ENCODE assay signal across 22 cellular contexts in genomic region chr3:9838856-9839255, GRCh38. TPM values are rescaled to one million over a fixed set of nuclear protein-coding genes. Genes with fewer than 3 reads are reported as not detected.
A peak's percentile ranks its signal among the peaks of the same experiment; 100 is the strongest.
DNase-seq lines count a peak whose midpoint lies in the region; ATAC-seq, FAIRE-seq and TF ChIP-seq lines count a peak whose summit lies in the region.
"Had no signal": no experiment of that assay in that cellular context is flagged by ENCODE, and none has a peak within 500 bp of the region (broad histone marks: within the 10 kb centered on the region; RNA-seq: fewer than 3 reads in every experiment).

No MANE protein-coding gene starts in this region.

- no peak for TF ChIP-seq RAD21 in K562 (CRISPR knock-in tag; conservative IDR thresholded peaks at IDR 0.05 in 1 of 2, IDR thresholded peaks at IDR 0.05 in 1 of 2)

- no peak for TF ChIP-seq POLR2A in K562 (conservative IDR thresholded peaks at IDR 0.05)
- TF ChIP-seq POLR2A in sigmoid colon (IDR thresholded peaks at IDR 0.05): no peak

- no peak overlapping the region for H4K91ac ChIP-seq in neuronal stem cell (ENCODE audit: low read depth, low read length, poor library complexity)

- H2BK5ac ChIP-seq in neuronal stem cell (ENCODE audit: low read length): no peak overlapping the region

- TF ChIP-seq CTCF in K562 (IDR thresholded peaks at IDR 0.05 in 2 of 3, conservative IDR thresholded peaks at IDR 0.05 in 1 of 3; ENCODE audit: insufficient read depth in 2 of 3, low read depth in 1 of 3, low read length in 3 of 3) (no peak), sigmoid colon (IDR thresholded peaks at IDR 0.05) (no peak)

- H3K36me3 ChIP-seq in K562 (ENCODE audit: control insufficient read depth, insufficient read depth, low read length): peaks cover 73% of the 10 kb centered on the region
- H3K36me3 ChIP-seq in neuronal stem cell (replicated peaks in 1 of 2; ENCODE audit: control insufficient read depth in 2 of 2, insufficient read depth in 2 of 2, low read length in 2 of 2): peaks cover 45 to 71% of the 10 kb centered on the region in 2 donors
- H3K36me3 ChIP-seq in sigmoid colon: peaks cover 6 to 73% (median 22%) of the 10 kb centered on the region in 4 donors

- H3K4me2 ChIP-seq in K562 (ENCODE audit: insufficient read depth, low read length): no peak overlapping the region
- no peak overlapping the region for H3K4me2 ChIP-seq in neuronal stem cell (ENCODE audit: insufficient read depth, low read length, poor library complexity, severe bottlenecking)

- no peak for TF ChIP-seq EP300 in K562 (IDR thresholded peaks at IDR 0.05; ENCODE audit: low read length)
- TF ChIP-seq EP300 in sigmoid colon (IDR thresholded peaks at IDR 0.05): no peak

- H3K27ac ChIP-seq in K562 (ENCODE audit: extremely low read depth, low read depth, low read length): no peak overlapping the region
- H3K27ac ChIP-seq in neuronal stem cell (replicated peaks; ENCODE audit: low read length): no peak overlapping the region
- no peak overlapping the region for H3K27ac ChIP-seq in sigmoid colon

- H3K14ac ChIP-seq in neuronal stem cell (ENCODE audit: low read length): no peak overlapping the region

- no peak overlapping the region for H2BK15ac ChIP-seq in neuronal stem cell (ENCODE audit: low read length)

- no peak overlapping the region for H3K9ac ChIP-seq in K562 (ENCODE audit: insufficient read depth in 1 of 2, low read depth in 2 of 2, low read length in 2 of 2)
- H3K9ac ChIP-seq in neuronal stem cell (ENCODE audit: low read depth, low read length, poor library complexity): no peak overlapping the region

- no peak for FAIRE-seq in K562 (lab: Jason Lieb, UNC)
- FAIRE-seq: D721Med, G401.6, GM12892, H1, HepG2, HTR-8/SVneo had no signal

- CTCF ChIA-PET in K562 (lab: Yijun Ruan, JAX; ENCODE audit: low intra/inter-chr PET ratio): no interaction called here

- H3K4me1 ChIP-seq in K562 (replicated peaks in 1 of 2; ENCODE audit: control insufficient read depth in 2 of 2, insufficient read depth in 2 of 2, low read length in 2 of 2) (peaks cover 4 to 20% of the 10 kb centered on the region in 2 experiments; a peak in 2 of 5 replicates), neuronal stem cell (ENCODE audit: control insufficient read depth in 2 of 2, insufficient read depth in 1 of 2, low read depth in 1 of 2, low read length in 2 of 2) (peaks cover 2% of the 10 kb centered on the region in 2 donors), sigmoid colon (peaks cover 0 to 15% (median 10%) of the 10 kb centered on the region in 4 donors)
- H3K4me1 ChIP-seq: HAP-1 had no signal

- no peak overlapping the region for H2BK120ac ChIP-seq in neuronal stem cell (ENCODE audit: low read depth, low read length)

- peaks cover 2% of the 10 kb centered on the region for H3K79me1 ChIP-seq in neuronal stem cell (ENCODE audit: low read depth, low read length)

- ATAC-seq in left ventricle myocardium superior (no peak), K562 (no peak)
- ATAC-seq: CD8-positive, alpha-beta T cell; HepG2 had no signal

- no peak overlapping the region for H3K18ac ChIP-seq in neuronal stem cell (ENCODE audit: low read length)

- no peak overlapping the region for H2BK12ac ChIP-seq in neuronal stem cell (ENCODE audit: low read length)

- POLR2A ChIA-PET in K562 (lab: Yijun Ruan, JAX): interaction anchor here (0.5 to 2.7 kb wide), 5 partner anchors 8 to 512 kb away, joined by 3 to 6 read pairs (median 3); partner anchors contain the start of genes ARPC4 and TADA3

- H2AK5ac ChIP-seq in neuronal stem cell (ENCODE audit: low read depth, low read length): no peak overlapping the region

- peaks cover 15% of the 10 kb centered on the region for H3K79me2 ChIP-seq in K562 (ENCODE audit: control insufficient read depth, insufficient read depth, low read length)

- BruUV-seq in K562 (replicated peaks; lab: Mats Ljungman, UMichigan): no TSS peak

- in situ Hi-C loops in K562 (cut with MboI): loop anchor here (25.0 kb wide), 1 partner anchor 898 kb away; no protein-coding TSS in a partner anchor

- H3K4me3 ChIP-seq in K562 (no peak overlapping the region), neuronal stem cell (ENCODE audit: low read length in 2 of 2) (no peak overlapping the region), sigmoid colon (no peak overlapping the region)
- H3K4me3 ChIP-seq: HAP-1 had no signal

- 81% methylated on average over 4 of the region's 4 CpGs for WGBS in K562 (ENCODE audit: insufficient coverage, low coverage, missing lambda C conversion rate)
- WGBS in neuronal stem cell (ENCODE audit: extremely low coverage in 2 of 2, insufficient read length in 2 of 2, insufficient replicate concordance in 1 of 2), 2 donors: no CpG with 5 or more reads among the region's 4 CpGs
- 83 to 89% methylated on average over 4 of the region's 4 CpGs for WGBS in sigmoid colon, 2 donors

- peaks cover 4% of the 10 kb centered on the region; the same call in 1 of the 2 replicates for H4K20me1 ChIP-seq in K562 (replicated peaks; ENCODE audit: control insufficient read depth, insufficient read depth, low read length)

- peak; percentile 14 for DNase-seq in left ventricle myocardium superior
- DNase-seq in cardiac septum (ENCODE audit: low spot score): no peak
- no peak for DNase-seq in K562 (ENCODE audit: extremely low read depth in 1 of 4, low spot score in 3 of 4)
- no peak for DNase-seq in neuronal stem cell (ENCODE audit: low spot score)
- no peak for DNase-seq in NCI-H69 (lab: John Stamatoyannopoulos, UW)
- no peak for DNase-seq in activated gamma-delta T cell (lab: John Stamatoyannopoulos, UW)
- no peak for DNase-seq in sigmoid colon
- DNase-seq: ACHN; CD8-positive, alpha-beta T cell; COR-L47; DMS153; DMS79 treated with DMSO at 0.1 percent for 48 hours; EL had no signal

- no peak overlapping the region for H2AFZ ChIP-seq in K562 (ENCODE audit: low read depth, low read length)
- H2AFZ ChIP-seq in neuronal stem cell (ENCODE audit: low read length): no peak overlapping the region

- H3K9me3 ChIP-seq in K562 (replicated peaks; ENCODE audit: control insufficient read depth, insufficient read depth, low read depth, low read length) (no peaks in the 10 kb centered on the region), neuronal stem cell (replicated peaks in 1 of 2; ENCODE audit: control insufficient read depth in 2 of 2, insufficient read depth in 1 of 2, low read depth in 1 of 2, low read length in 2 of 2) (no peaks in the 10 kb centered on the region), sigmoid colon (no peaks in the 10 kb centered on the region)
- H3K9me3 ChIP-seq: HAP-1 had no signal

- no peak overlapping the region for H3K4ac ChIP-seq in neuronal stem cell (ENCODE audit: low read length)

- H4K8ac ChIP-seq in neuronal stem cell (ENCODE audit: low read depth, low read length): no peak overlapping the region

- H3K9me1 ChIP-seq in K562 (ENCODE audit: control insufficient read depth, insufficient read depth, low read length): no peaks in the 10 kb centered on the region

- peak overlapping the region; percentile 8 for H3K23ac ChIP-seq in neuronal stem cell (ENCODE audit: low read depth, low read length, poor library complexity)

- intact Hi-C loops in left ventricle myocardium superior (cut with micrococcal nuclease) (no loop called here), cardiac septum (cut with DNase I) (no loop called here), K562 (cut with micrococcal nuclease) (no loop called here), sigmoid colon (cut with DNase I) (no loop called here)

- H3K27me3 ChIP-seq in K562 (ENCODE audit: control insufficient read depth in 2 of 2, insufficient read depth in 2 of 2, low read length in 2 of 2): no peaks in the 10 kb centered on the region
- no peaks in the 10 kb centered on the region for H3K27me3 ChIP-seq in neuronal stem cell (ENCODE audit: control insufficient read depth in 3 of 3, insufficient read depth in 3 of 3, low read depth in 1 of 3, low read length in 3 of 3)
- H3K27me3 ChIP-seq in sigmoid colon: no peaks in the 10 kb centered on the region

RNA-seq across cellular contexts. Expression of gene RPUSD3, which starts 5.0 kb away (rescaled TPM):
- total RNA-seq in left ventricle myocardium superior (37.9 TPM), cardiac septum (28.3 TPM), K562 (2014; rRNA removed) (73.0 and 90.5 TPM in 2 replicates), K562 (2014; rRNA removed; fragmentation: Illumina TruSeq; extraction: Trizol) (44.3 and 55.8 TPM in 2 replicates), K562 (2015; rRNA removed; fragmentation: Illumina TruSeq; extraction: Trizol) (51.5 and 59.3 TPM in 2 replicates), K562 (2021) (99.0 and 100 TPM in 2 replicates), sigmoid colon (10 to 100 TPM; 42.6 to 54.7 (median 47.6) TPM)
- 79.3 and 118 TPM in 2 replicates for total RNA-seq in K562 (2011; cell fraction: chromatin; rRNA removed; ENCODE audit: low replicate concordance)
- total RNA-seq in K562 (2011; cell fraction: nucleolus; rRNA removed): 76.7 and 80.0 TPM in 2 replicates
- total RNA-seq in K562 (2011; cell fraction: nucleoplasm; rRNA removed): 76.9 and 87.5 TPM in 2 replicates
- polyA plus RNA-seq in K562 (2011; rRNA removed) (56.1 and 104 TPM in 2 replicates), K562 (2014; fragmentation: Illumina TruSeq; extraction: Trizol) (98.2 and 119 TPM in 2 replicates), K562 (2014; fragmentation: Nextera tagmentation; extraction: Ambion mirVana) (10 to 100 TPM; 13.8 to 26.4 TPM), K562 (2014; rRNA removed) (66.6 and 76.8 TPM in 2 replicates), sigmoid colon (10 to 100 TPM; 22.0 to 37.1 (median 23.4) TPM)
- polyA plus RNA-seq in K562 (2011; cell fraction: cytosol; rRNA removed): 77.0 and 146 TPM in 2 replicates
- 62.9 and 99.5 TPM in 2 replicates for polyA plus RNA-seq in K562 (2011; cell fraction: nucleus; rRNA removed)
- 69.4 and 77.4 TPM in 2 replicates for polyA plus RNA-seq in K562 (2012)
- 42.4 and 42.7 TPM in 2 replicates for polyA minus RNA-seq in K562 (2011; rRNA and poly(A)+ RNA removed)
- 33.5 and 40.3 TPM in 2 replicates for polyA minus RNA-seq in K562 (2011; cell fraction: cytosol; rRNA and poly(A)+ RNA removed)
- polyA minus RNA-seq in K562 (2011; cell fraction: nucleus; rRNA and poly(A)+ RNA removed): 26.7 and 27.1 TPM in 2 replicates
- polyA plus RNA-seq in neuronal stem cell (2013, experiment 1 of 2): 47.4 TPM
- polyA plus RNA-seq in neuronal stem cell (2013, experiment 2 of 2): 44.3 TPM

RNA-seq across cellular contexts. Expression of gene TTLL3, which starts 28.8 kb away (rescaled TPM):
- total RNA-seq in left ventricle myocardium superior (11.0 TPM), cardiac septum (19.5 TPM), K562 (2014; rRNA removed) (30.7 and 34.0 TPM in 2 replicates), K562 (2014; rRNA removed; fragmentation: Illumina TruSeq; extraction: Trizol) (28.7 and 33.0 TPM in 2 replicates), K562 (2015; rRNA removed; fragmentation: Illumina TruSeq; extraction: Trizol) (31.6 and 33.2 TPM in 2 replicates), K562 (2021) (53.7 and 63.6 TPM in 2 replicates), sigmoid colon (100 to 1,000 TPM in 1 of 4 donors, 10 to 100 TPM in 3; 32.9 to 117 (median 45.1) TPM)
- total RNA-seq in K562 (2011; cell fraction: chromatin; rRNA removed; ENCODE audit: low replicate concordance): 652 and 1,082 TPM in 2 replicates
- total RNA-seq in K562 (2011; cell fraction: nucleolus; rRNA removed): 407 and 449 TPM in 2 replicates
- total RNA-seq in K562 (2011; cell fraction: nucleoplasm; rRNA removed): 488 and 686 TPM in 2 replicates
- polyA plus RNA-seq in K562 (2011; rRNA removed) (95.8 and 120 TPM in 2 replicates), K562 (2014; fragmentation: Illumina TruSeq; extraction: Trizol) (53.8 and 60.9 TPM in 2 replicates), K562 (2014; fragmentation: Nextera tagmentation; extraction: Ambion mirVana) (10 to 100 TPM in 1 of 2 experiments, 1 to 10 TPM in 1; 8.9 to 11.6 TPM), K562 (2014; rRNA removed) (72.7 and 106 TPM in 2 replicates), sigmoid colon (10 to 100 TPM in 1 of 3 donors, 1 to 10 TPM in 2; 4.4 to 46.4 (median 9.0) TPM)
- 71.0 and 73.2 TPM in 2 replicates for polyA plus RNA-seq in K562 (2011; cell fraction: cytosol; rRNA removed)
- 641 and 948 TPM in 2 replicates for polyA plus RNA-seq in K562 (2011; cell fraction: nucleus; rRNA removed)
- 65.7 and 182 TPM in 2 replicates for polyA plus RNA-seq in K562 (2012)
- 99.7 and 103 TPM in 2 replicates for polyA minus RNA-seq in K562 (2011; rRNA and poly(A)+ RNA removed)
- 19.4 and 21.8 TPM in 2 replicates for polyA minus RNA-seq in K562 (2011; cell fraction: cytosol; rRNA and poly(A)+ RNA removed)
- polyA minus RNA-seq in K562 (2011; cell fraction: nucleus; rRNA and poly(A)+ RNA removed): 133 and 150 TPM in 2 replicates
- 18.1 TPM for polyA plus RNA-seq in neuronal stem cell (2013, experiment 1 of 2)
- 16.9 TPM for polyA plus RNA-seq in neuronal stem cell (2013, experiment 2 of 2)

RNA-seq across cellular contexts. Expression of gene CIDEC, which starts 41.2 kb away (rescaled TPM):
- total RNA-seq in left ventricle myocardium superior (2.5 TPM), cardiac septum (1.9 TPM), K562 (2014; rRNA removed) (not detected in 2 replicates), K562 (2014; rRNA removed; fragmentation: Illumina TruSeq; extraction: Trizol) (not detected in 2 replicates), K562 (2015; rRNA removed; fragmentation: Illumina TruSeq; extraction: Trizol) (not detected in 2 replicates), K562 (2021) (not detected in 2 replicates), sigmoid colon (10 to 100 TPM in 2 of 4 donors, 1 to 10 TPM in 2; 1.6 to 36.7 (median 8.1) TPM)
- not detected in 2 replicates for total RNA-seq in K562 (2011; cell fraction: chromatin; rRNA removed; ENCODE audit: low replicate concordance)
- not detected in 2 replicates for total RNA-seq in K562 (2011; cell fraction: nucleolus; rRNA removed)
- not detected in 2 replicates for total RNA-seq in K562 (2011; cell fraction: nucleoplasm; rRNA removed)
- polyA plus RNA-seq in K562 (2011; rRNA removed) (not detected in 2 replicates), K562 (2014; fragmentation: Illumina TruSeq; extraction: Trizol) (not detected in 2 replicates), K562 (2014; fragmentation: Nextera tagmentation; extraction: Ambion mirVana) (not detected), K562 (2014; rRNA removed) (not detected in 2 replicates), sigmoid colon (100 to 1,000 TPM in 1 of 3 donors, 10 to 100 TPM in 2; 30.6 to 120 (median 71.3) TPM)
- polyA plus RNA-seq in K562 (2011; cell fraction: cytosol; rRNA removed): 0.09 and 0.39 TPM in 2 replicates
- polyA plus RNA-seq in K562 (2011; cell fraction: nucleus; rRNA removed): not detected in 2 replicates
- not detected in 2 replicates for polyA plus RNA-seq in K562 (2012)
- not detected in 2 replicates for polyA minus RNA-seq in K562 (2011; rRNA and poly(A)+ RNA removed)
- not detected in 2 replicates for polyA minus RNA-seq in K562 (2011; cell fraction: cytosol; rRNA and poly(A)+ RNA removed)
- polyA minus RNA-seq in K562 (2011; cell fraction: nucleus; rRNA and poly(A)+ RNA removed): not detected in 2 replicates
- polyA plus RNA-seq in neuronal stem cell (2013, experiment 1 of 2): not detected
- not detected for polyA plus RNA-seq in neuronal stem cell (2013, experiment 2 of 2)
- total RNA-seq: A172; CD8-positive, alpha-beta T cell; H1 had no signal
- polyA plus RNA-seq: CD14-positive monocyte, H1 had no signal

RNA-seq across cellular contexts. Expression of gene ARPC4, which starts 46.0 kb away (rescaled TPM):
- total RNA-seq in left ventricle myocardium superior (55.3 TPM), cardiac septum (79.8 TPM), K562 (2014; rRNA removed) (138 and 139 TPM in 2 replicates), K562 (2014; rRNA removed; fragmentation: Illumina TruSeq; extraction: Trizol) (132 and 143 TPM in 2 replicates), K562 (2015; rRNA removed; fragmentation: Illumina TruSeq; extraction: Trizol) (118 and 131 TPM in 2 replicates), K562 (2021) (153 and 154 TPM in 2 replicates), sigmoid colon (100 to 1,000 TPM in 3 of 4 donors, 10 to 100 TPM in 1; 75.6 to 150 (median 128) TPM)
- 240 and 326 TPM in 2 replicates for total RNA-seq in K562 (2011; cell fraction: chromatin; rRNA removed; ENCODE audit: low replicate concordance)
- total RNA-seq in K562 (2011; cell fraction: nucleolus; rRNA removed): 165 and 200 TPM in 2 replicates
- 225 and 232 TPM in 2 replicates for total RNA-seq in K562 (2011; cell fraction: nucleoplasm; rRNA removed)
- polyA plus RNA-seq in K562 (2011; rRNA removed) (60.3 and 106 TPM in 2 replicates), K562 (2014; fragmentation: Illumina TruSeq; extraction: Trizol) (119 and 128 TPM in 2 replicates), K562 (2014; fragmentation: Nextera tagmentation; extraction: Ambion mirVana) (10 to 100 TPM; 20.1 to 28.1 TPM), K562 (2014; rRNA removed) (112 and 129 TPM in 2 replicates), sigmoid colon (100 to 1,000 TPM; 190 to 240 (median 211) TPM)
- 69.7 and 88.3 TPM in 2 replicates for polyA plus RNA-seq in K562 (2011; cell fraction: cytosol; rRNA removed)
- 76.1 and 100.0 TPM in 2 replicates for polyA plus RNA-seq in K562 (2011; cell fraction: nucleus; rRNA removed)
- polyA plus RNA-seq in K562 (2012): 106 and 149 TPM in 2 replicates
- polyA minus RNA-seq in K562 (2011; rRNA and poly(A)+ RNA removed): 147 and 187 TPM in 2 replicates
- polyA minus RNA-seq in K562 (2011; cell fraction: cytosol; rRNA and poly(A)+ RNA removed): 104 and 125 TPM in 2 replicates
- polyA minus RNA-seq in K562 (2011; cell fraction: nucleus; rRNA and poly(A)+ RNA removed): 79.2 and 112 TPM in 2 replicates
- 49.1 TPM for polyA plus RNA-seq in neuronal stem cell (2013, experiment 1 of 2)
- 46.8 TPM for polyA plus RNA-seq in neuronal stem cell (2013, experiment 2 of 2)

RNA-seq across cellular contexts. Expression of gene TADA3, which starts 46.6 kb away (rescaled TPM):
- 45.9 TPM for total RNA-seq in left ventricle myocardium superior
- 50.1 TPM for total RNA-seq in cardiac septum
- total RNA-seq in K562 (2011; cell fraction: chromatin; rRNA removed; ENCODE audit: low replicate concordance): 29.0 and 52.4 TPM in 2 replicates
- 42.1 and 48.7 TPM in 2 replicates for total RNA-seq in K562 (2011; cell fraction: nucleolus; rRNA removed)
- 34.6 and 42.7 TPM in 2 replicates for total RNA-seq in K562 (2011; cell fraction: nucleoplasm; rRNA removed)
- 110 and 136 TPM in 2 replicates for total RNA-seq in K562 (2014; rRNA removed)
- total RNA-seq in K562 (2014; rRNA removed; fragmentation: Illumina TruSeq; extraction: Trizol): 32.7 and 40.6 TPM in 2 replicates
- total RNA-seq in K562 (2015; rRNA removed; fragmentation: Illumina TruSeq; extraction: Trizol): 74.5 and 74.8 TPM in 2 replicates
- total RNA-seq in K562 (2021): 85.8 and 89.7 TPM in 2 replicates
- polyA plus RNA-seq in K562 (2011; rRNA removed): 60.6 and 62.8 TPM in 2 replicates
- polyA plus RNA-seq in K562 (2011; cell fraction: cytosol; rRNA removed): 74.1 and 114 TPM in 2 replicates
- 61.6 and 83.0 TPM in 2 replicates for polyA plus RNA-seq in K562 (2011; cell fraction: nucleus; rRNA removed)
- polyA plus RNA-seq in K562 (2012): 75.7 and 143 TPM in 2 replicates
- polyA plus RNA-seq in K562 (2014; fragmentation: Illumina TruSeq; extraction: Trizol): 97.8 and 103 TPM in 2 replicates
- 1 to 10 TPM; 4.1 to 6.3 TPM for polyA plus RNA-seq in K562 (2014; fragmentation: Nextera tagmentation; extraction: Ambion mirVana)
- 91.6 and 94.0 TPM in 2 replicates for polyA plus RNA-seq in K562 (2014; rRNA removed)
- polyA minus RNA-seq in K562 (2011; rRNA and poly(A)+ RNA removed): 29.9 and 37.5 TPM in 2 replicates
- polyA minus RNA-seq in K562 (2011; cell fraction: cytosol; rRNA and poly(A)+ RNA removed): 52.9 and 57.8 TPM in 2 replicates
- polyA minus RNA-seq in K562 (2011; cell fraction: nucleus; rRNA and poly(A)+ RNA removed): 19.1 and 22.5 TPM in 2 replicates
- polyA plus RNA-seq in neuronal stem cell (2013, experiment 1 of 2): 66.2 TPM
- polyA plus RNA-seq in neuronal stem cell (2013, experiment 2 of 2): 65.3 TPM
- total RNA-seq in sigmoid colon: 10 to 100 TPM; 53.2 to 72.9 (median 67.6) TPM
- polyA plus RNA-seq in sigmoid colon: 10 to 100 TPM; 52.2 to 87.1 (median 78.4) TPM
